ENCODE assay signal across 12 cellular contexts in the genomic region with DNA sequence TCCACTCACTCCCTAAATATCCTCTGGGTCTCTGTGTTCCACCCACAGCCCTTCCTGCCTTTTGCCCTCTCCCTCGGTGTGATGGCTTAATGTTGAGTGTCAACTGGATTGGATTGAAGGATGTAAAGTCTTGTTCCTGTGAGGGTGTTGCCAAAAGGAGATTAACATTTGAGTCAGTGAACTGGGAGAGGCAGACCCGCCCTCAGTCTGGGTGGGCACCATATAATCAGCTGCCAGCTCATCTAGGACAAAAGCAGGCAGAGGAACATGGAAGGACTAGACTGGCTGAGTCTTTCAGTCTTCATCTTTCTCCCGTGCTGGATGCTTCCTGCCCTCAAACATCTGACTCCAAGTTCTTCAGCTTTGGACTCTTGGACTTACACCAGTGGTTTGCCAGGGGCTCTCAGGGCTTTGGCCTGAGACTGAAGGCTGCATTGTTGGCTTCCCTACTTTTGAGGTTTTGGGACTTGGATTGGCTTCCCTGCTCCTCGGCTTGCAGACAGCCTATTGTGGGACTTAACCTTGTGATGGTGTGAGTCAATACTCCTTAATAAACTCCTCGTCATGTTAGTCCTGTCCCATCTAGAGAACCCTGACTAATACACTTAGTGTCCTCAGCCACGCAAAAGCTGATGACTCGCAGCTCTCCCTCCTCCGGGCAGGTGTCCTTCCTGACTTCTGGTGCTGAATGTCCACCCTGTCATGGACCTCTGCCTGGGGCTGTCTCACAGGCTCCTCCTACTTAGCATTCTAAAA. TPM values are rescaled to one million over a fixed set of nuclear protein-coding genes. Genes with fewer than 3 reads are reported as not detected.
DNase-seq lines count a peak whose midpoint lies in the region; ATAC-seq and TF ChIP-seq lines count a peak whose summit lies in the region.
"Had no signal": no experiment of that assay in that cellular context is flagged by ENCODE, and none has a peak within 500 bp of the region (broad histone marks: within the 10 kb centered on the region; RNA-seq: fewer than 3 reads in every experiment).

No MANE protein-coding gene starts in this region.

- TF ChIP-seq CTCF in AG09309 (IDR thresholded peaks at IDR 0.05; ENCODE audit: control insufficient read depth, insufficient read depth, low read depth, low read length, missing control alignments) (no peak), brain microvascular endothelial cell (IDR thresholded peaks at IDR 0.05; ENCODE audit: low read depth, low read length, missing control alignments) (no peak)

- H3K27ac Mint-ChIP-seq in memory B cell, result peak overlapping the region; percentile 9
- H3K27ac Mint-ChIP-seq: endodermal cell had no signal

- peaks cover 38% of the 10 kb centered on the region for H3K36me3 Mint-ChIP-seq in memory B cell

- no peaks in the 10 kb centered on the region for H3K27me3 ChIP-seq in brain microvascular endothelial cell (replicated peaks)

- no peaks in the 10 kb centered on the region for H3K27me3 Mint-ChIP-seq in memory B cell

- in situ Hi-C loops in brain microvascular endothelial cell (cut with HindIII; ENCODE audit: low pct_ligation_motif_present, low sequenced_read_pairs), result no loop called here

- H3K4me3 Mint-ChIP-seq in memory B cell, result peak overlapping the region; percentile 11
- H3K4me3 Mint-ChIP-seq: endodermal cell had no signal

- no peak overlapping the region for H3K27ac ChIP-seq in brain microvascular endothelial cell

- H3K4me1 Mint-ChIP-seq in memory B cell, result peaks cover 44% of the 10 kb centered on the region

- no peaks in the 10 kb centered on the region for H3K9me3 Mint-ChIP-seq in memory B cell

- DNase-seq in AG09309 (ENCODE audit: low read depth) (peak; percentile 28), HPDE6-E6E7 (ENCODE audit: extremely low spot score) (peak; percentile 52), brain microvascular endothelial cell (peak; percentile 38), memory B cell (ENCODE audit: low spot score in 2 of 2) (no peak), HT-29 (ENCODE audit: low spot score) (no peak)
- DNase-seq: activated CD4-positive, CD25-positive, alpha-beta regulatory T cell treated with anti-CD3 and anti-CD28 coated beads, Interleukin-2, amount 50 U/mL, for 72 hours; endodermal cell; NCI-H1930; occipital lobe had no signal

- ATAC-seq in memory B cell (ENCODE audit: low read depth) (no peak), HG03108 (IDR thresholded peaks at IDR 0.05; ENCODE audit: unreplicated experiment) (no peak), HG02885 (IDR thresholded peaks at IDR 0.05; ENCODE audit: poor library complexity, unreplicated experiment) (no peak), GM19023 (IDR thresholded peaks at IDR 0.05; ENCODE audit: unreplicated experiment) (no peak)

- no peak overlapping the region for H3K4me3 ChIP-seq in AG09309 (ENCODE audit: control insufficient read depth, low read depth, low read length)
- H3K4me3 ChIP-seq in brain microvascular endothelial cell (ENCODE audit: low read depth, low read length), result no peak overlapping the region

- H3K36me3 ChIP-seq in brain microvascular endothelial cell (replicated peaks), result no peaks in the 10 kb centered on the region

RNA-seq across cellular contexts. Expression of gene DGLUCY, which starts 5.9 kb away (rescaled TPM):
- 30.4 and 37.9 TPM in 2 replicates for total RNA-seq in HT-29 (2014; rRNA removed; shearing (Covaris generic))

RNA-seq across cellular contexts. Expression of gene RPS6KA5, which starts 59.3 kb away (rescaled TPM):
- total RNA-seq in HT-29 (2014; rRNA removed; shearing (Covaris generic)), result 3.8 and 8.5 TPM in 2 replicates

Comparison
In these comparisons a context has a peak if more than half of its experiments do, and no peak if none do; other contexts are left out.
1. DNase-seq: peak in AG09309 (single experiment), HPDE6-E6E7 (single experiment) and brain microvascular endothelial cell (single experiment); none in memory B cell (0 of 2) and HT-29 (single experiment).